16 cellular contexts compared by ENCODE assay signal in genomic region chr20:13035399-13036173, GRCh38.
"Had no signal": no experiment of that assay in that cellular context is flagged by ENCODE, and none has a peak within 500 bp of the region (broad histone marks: within the 10 kb centered on the region; RNA-seq: fewer than 3 reads in every experiment).

No MANE protein-coding gene starts in this region.

- H3K9me3 ChIP-seq: esophagus muscularis mucosa, gastrocnemius medialis, left ventricle myocardium inferior, sigmoid colon, stomach, thoracic aorta, transverse colon had no signal

- H3K4me1 ChIP-seq: esophagus muscularis mucosa, gastrocnemius medialis, heart right ventricle, left ventricle myocardium inferior, sigmoid colon, stomach, transverse colon had no signal

- H3K4me3 ChIP-seq: esophagus muscularis mucosa, gastrocnemius medialis, heart right ventricle, left ventricle myocardium inferior, lung, sigmoid colon, skin epidermis, stomach, thoracic aorta, transverse colon had no signal

- ATAC-seq: gastrocnemius medialis, heart right ventricle had no signal

- H3K36me3 ChIP-seq: esophagus muscularis mucosa, gastrocnemius medialis, heart right ventricle, left ventricle myocardium inferior, sigmoid colon, stomach, thoracic aorta, transverse colon had no signal

- H3K27ac ChIP-seq: esophagus muscularis mucosa, gastrocnemius medialis, heart right ventricle, left ventricle myocardium inferior, sigmoid colon, skin epidermis, stomach, thoracic aorta, transverse colon had no signal

- DNase-seq: effector memory CD4-positive, alpha-beta T cell; gastrocnemius medialis; heart right ventricle; left ventricle myocardium inferior; mesenchymal stem cell; naive B cell; sigmoid colon; stimulated activated CD4-positive, alpha-beta T cell treated with anti-CD3 and anti-CD28 coated beads, Interleukin-12 subunit alpha, Interleukin-12 subunit beta, amount 100 ng/mL, for 4 hours; stimulated activated naive CD4-positive, alpha-beta T cell; stomach; substantia nigra; transverse colon had no signal

- H3K27me3 ChIP-seq: esophagus muscularis mucosa, gastrocnemius medialis, heart right ventricle, sigmoid colon, stomach, transverse colon had no signal
